ENCODE assay signal across 18 cellular contexts in genomic region chr2:24652265-24653232, GRCh38.
DNase-seq lines count a peak whose midpoint lies in the region; ATAC-seq, FAIRE-seq and TF ChIP-seq lines count a peak whose summit lies in the region.
"Had no signal": no experiment of that assay in that cellular context is flagged by ENCODE, and none has a peak within 500 bp of the region (broad histone marks: within the 10 kb centered on the region; RNA-seq: fewer than 3 reads in every experiment).

No MANE protein-coding gene starts in this region.

- H2AFZ ChIP-seq in GM12878 (ENCODE audit: control insufficient read depth, low read depth, low read length): peak overlapping the region; percentile 45

- H3K9me3 ChIP-seq in GM12878 (replicated peaks; ENCODE audit: control insufficient read depth, insufficient read depth, low read length): peaks cover 3% of the 10 kb centered on the region; the same call in 2 of the 3 replicates
- no peaks in the 10 kb centered on the region for H3K9me3 ChIP-seq in Caco-2
- H3K9me3 ChIP-seq: upper lobe of left lung had no signal

- FAIRE-seq in GM12878 (lab: Jason Lieb, UNC): no peak
- FAIRE-seq: GM12891 had no signal

- peak overlapping the region; percentile 67 to 89 (median 69) for H3K27ac Mint-ChIP-seq in IgD-negative memory B cell
- H3K27ac Mint-ChIP-seq in Caco-2 (ENCODE audit: unreplicated experiment): no peak overlapping the region

- ATAC-seq in GM12878 (peak; percentile 77), HG02798 (IDR thresholded peaks at IDR 0.05; ENCODE audit: poor library complexity, unreplicated experiment) (no peak), HG02588 (IDR thresholded peaks at IDR 0.05; ENCODE audit: unreplicated experiment) (no peak)
- ATAC-seq: PC-3 had no signal

- no peaks in the 10 kb centered on the region for H4K20me1 ChIP-seq in GM12878 (ENCODE audit: control insufficient read depth, insufficient read depth)

- POLR2A ChIA-PET in GM12878 (lab: Charles Lee): no interaction called here
- POLR2A ChIA-PET in Caco-2 (lab: Charles Lee): interaction anchor here (0.6 kb wide), 1 partner anchor 162 kb away, joined by 5 read pairs; no protein-coding TSS in a partner anchor

- CTCF ChIA-PET in GM12878 (lab: Yijun Ruan, JAX): interaction anchor here (0.8 to 0.9 kb wide), 3 partner anchors 12 to 40 kb away, joined by 3 to 4 read pairs (median 3); no protein-coding TSS in a partner anchor
- CTCF ChIA-PET in Caco-2 (lab: Charles Lee): no interaction called here

- TF ChIP-seq CTCF in GM12878 (IDR thresholded peaks at IDR 0.05 in 2 of 3, conservative IDR thresholded peaks at IDR 0.05 in 1 of 3; ENCODE audit: control insufficient read depth in 2 of 3, extremely low read depth in 1 of 3, insufficient read depth in 1 of 3, low read depth in 3 of 3, low read length in 3 of 3) (no peak), Caco-2 (IDR thresholded peaks at IDR 0.05; ENCODE audit: insufficient read depth in 1 of 2, low read depth in 1 of 2, low read length in 1 of 2, severe bottlenecking in 1 of 2, unreplicated experiment in 1 of 2) (no peak)

- DNase-seq in NCI-H510A treated with DMSO at 0.1 percent for 48 hours (lab: John Stamatoyannopoulos, UW) (peak; percentile 53), NCI-H510A (lab: John Stamatoyannopoulos, UW) (no peak), GM12878 (ENCODE audit: low read depth, low spot score) (peak; percentile 15), pons (ENCODE audit: low spot score) (peak; percentile 25), Caco-2 (no peak)
- DNase-seq: ACHN; activated effector memory CD4-positive, alpha-beta T cell treated with anti-CD3 and anti-CD28 coated beads, Interleukin-2, amount 50 U/mL, for 16 hours; brain microvascular endothelial cell; DMS79 treated with DMSO at 0.1 percent for 48 hours; heart left ventricle; NCI-H1048; PC-3; stimulated activated CD4-positive, alpha-beta T cell treated with anti-CD3 and anti-CD28 coated beads, Interleukin-15, amount 100 ng/mL, for 24 hours; upper lobe of left lung had no signal

- WGBS in GM12878 (ENCODE audit: insufficient coverage, insufficient replicate concordance, low lambda C conversion rate, missing lambda C conversion rate): 29% methylated on average over 3 of the region's 3 CpGs

- peaks cover 7% of the 10 kb centered on the region for H3K36me3 Mint-ChIP-seq in IgD-negative memory B cell
- no peaks in the 10 kb centered on the region for H3K36me3 Mint-ChIP-seq in Caco-2 (ENCODE audit: insufficient read depth, unreplicated experiment)

- RAD21 ChIA-PET in GM12878 (lab: Charles Lee; ENCODE audit: unreplicated experiment): interaction anchor here (0.6 to 1.5 kb wide), 5 partner anchors 12 to 161 kb away, joined by 3 to 4 read pairs (median 3); partner anchors contain the start of gene NCOA1

- H3K4me3 Mint-ChIP-seq in IgD-negative memory B cell (peak overlapping the region; percentile 7 to 43 (median 27)), Caco-2 (ENCODE audit: unreplicated experiment) (no peak overlapping the region)

- peaks cover 12% of the 10 kb centered on the region for H3K4me1 ChIP-seq in GM12878 (ENCODE audit: control insufficient read depth, insufficient read depth, low read length)
- no peaks in the 10 kb centered on the region for H3K4me1 ChIP-seq in Caco-2

- H3K4me2 ChIP-seq in GM12878 (ENCODE audit: control insufficient read depth, insufficient read depth): peak overlapping the region; percentile 30; the same call in 1 of the 2 replicates

- in situ Hi-C loops in GM12878 (cut with MboI): no loop called here

- H3K27me3 Mint-ChIP-seq in IgD-negative memory B cell (no peaks in the 10 kb centered on the region), Caco-2 (ENCODE audit: insufficient read depth, unreplicated experiment) (no peaks in the 10 kb centered on the region)

- H3K9me3 Mint-ChIP-seq in IgD-negative memory B cell (peaks cover 0 to 3% (median 2%) of the 10 kb centered on the region in 3 donors), Caco-2 (ENCODE audit: unreplicated experiment) (no peaks in the 10 kb centered on the region)

- no peak overlapping the region for H3K4me3 ChIP-seq in GM12878
- H3K4me3 ChIP-seq in Caco-2 (ENCODE audit: low read depth, low read length): no peak overlapping the region
- H3K4me3 ChIP-seq: heart left ventricle, upper lobe of left lung had no signal

- SMC1A ChIA-PET in GM12878 (lab: Charles Lee; ENCODE audit: uncharacterized antibody, unreplicated experiment): interaction anchor here (1.0 to 2.3 kb wide), 4 partner anchors 68 to 242 kb away, joined by 3 to 9 read pairs (median 3); no protein-coding TSS in a partner anchor

- intact Hi-C loops in GM12878 (cut with micrococcal nuclease; ENCODE audit: unreplicated experiment) (no loop called here), Caco-2 (cut with micrococcal nuclease; ENCODE audit: unreplicated experiment) (no loop called here)

- no peak for TF ChIP-seq POLR2A in GM12878 (IDR thresholded peaks at IDR 0.05; ENCODE audit: low read depth, low read length)

- H3K27ac ChIP-seq in GM12878 (ENCODE audit: control insufficient read depth, insufficient read depth): peak overlapping the region; percentile 22
- H3K27ac ChIP-seq: brain microvascular endothelial cell, heart left ventricle, upper lobe of left lung had no signal

- BruUV-seq in GM12878 (replicated peaks; lab: Mats Ljungman, UMichigan) (no TSS peak), Caco-2 (replicated peaks; lab: Mats Ljungman, UMichigan) (no TSS peak)

- H3K27me3 ChIP-seq in GM12878 (replicated peaks in 1 of 2; ENCODE audit: control insufficient read depth in 2 of 2, insufficient read depth in 2 of 2, low read length in 1 of 2): no peaks in the 10 kb centered on the region
- H3K27me3 ChIP-seq in Caco-2 (replicated peaks; ENCODE audit: control insufficient read depth, insufficient read depth, low read length): no peaks in the 10 kb centered on the region
- H3K27me3 ChIP-seq: brain microvascular endothelial cell, heart left ventricle, upper lobe of left lung had no signal

- H3K4me1 Mint-ChIP-seq in IgD-negative memory B cell: peaks cover 22 to 33% (median 29%) of the 10 kb centered on the region in 3 donors
- H3K4me1 Mint-ChIP-seq in Caco-2 (ENCODE audit: low read depth, unreplicated experiment): peaks cover 6% of the 10 kb centered on the region

- peak overlapping the region; percentile 28; the same call in 1 of the 2 replicates for H3K9ac ChIP-seq in GM12878 (ENCODE audit: control insufficient read depth, insufficient read depth, low read length)

- no peak for TF ChIP-seq RAD21 in GM12878 (IDR thresholded peaks at IDR 0.05; ENCODE audit: insufficient read depth, low read depth, low read length)

- no peaks in the 10 kb centered on the region; the same call in 1 of the 2 replicates for H3K79me2 ChIP-seq in GM12878 (ENCODE audit: control insufficient read depth, insufficient read depth, low read length)

- no peak for TF ChIP-seq EP300 in GM12878 (IDR thresholded peaks at IDR 0.05; ENCODE audit: borderline replicate concordance in 1 of 2, control insufficient read depth in 1 of 2, low read depth in 2 of 2, low read length in 2 of 2)

- H3K36me3 ChIP-seq in GM12878 (ENCODE audit: control insufficient read depth in 2 of 2, insufficient read depth in 2 of 2, low read length in 1 of 2): no peaks in the 10 kb centered on the region
- no peaks in the 10 kb centered on the region for H3K36me3 ChIP-seq in Caco-2 (ENCODE audit: control insufficient read depth, insufficient read depth, low read length)
- H3K36me3 ChIP-seq: brain microvascular endothelial cell, heart left ventricle, upper lobe of left lung had no signal

TF ChIP-seq in GM12878, 131 proteins besides CTCF, POLR2A, EP300 and RAD21 (continues in another document):
- TF ChIP-seq EZH2 (IDR thresholded peaks at IDR 0.05; ENCODE audit: borderline replicate concordance, control insufficient read depth, low read depth, low read length): no peak
- TF ChIP-seq SP1 (IDR thresholded peaks at IDR 0.05; ENCODE audit: low read depth, low read length): no peak
- no peak for TF ChIP-seq HDGF (IDR thresholded peaks at IDR 0.05)
- no peak for TF ChIP-seq ELK1 (IDR thresholded peaks at IDR 0.05; ENCODE audit: low read depth, low read length)
- TF ChIP-seq JUND (IDR thresholded peaks at IDR 0.05; ENCODE audit: low read depth, low read length): no peak
- TF ChIP-seq PAX5 (IDR thresholded peaks at IDR 0.05; ENCODE audit: borderline replicate concordance, low read depth, low read length): no peak
- no peak for TF ChIP-seq SMC3 (IDR thresholded peaks at IDR 0.05; ENCODE audit: borderline replicate concordance, low read length)
- TF ChIP-seq CREM (IDR thresholded peaks at IDR 0.05; ENCODE audit: low read depth): no peak
- TF ChIP-seq RELB (IDR thresholded peaks at IDR 0.05; ENCODE audit: low read depth): no peak
- TF ChIP-seq SREBF2 (IDR thresholded peaks at IDR 0.05; ENCODE audit: low read length): no peak
- no peak for TF ChIP-seq SPI1 (IDR thresholded peaks at IDR 0.05; ENCODE audit: borderline replicate concordance, insufficient read depth, low read depth, low read length)
- no peak for TF ChIP-seq CREB1 (IDR thresholded peaks at IDR 0.05; ENCODE audit: low read depth)
- TF ChIP-seq KAT2A (conservative IDR thresholded peaks at IDR 0.05; ENCODE audit: control insufficient read depth, low read depth, low read length): no peak
- no peak for TF ChIP-seq GATAD2B (conservative IDR thresholded peaks at IDR 0.05; ENCODE audit: low read depth)
- no peak for TF ChIP-seq TAF1 (IDR thresholded peaks at IDR 0.05; ENCODE audit: borderline replicate concordance, low read depth, low read length)

Comparison
In these comparisons a context has a peak if more than half of its experiments do, and no peak if none do; other contexts are left out.
1. DNase-seq: peak in NCI-H510A treated with DMSO at 0.1 percent for 48 hours (single experiment), GM12878 (single experiment) and pons (single experiment); none in NCI-H510A (single experiment) and Caco-2 (0 of 2).